Comparison of ENCODE assay signal across 8 cellular contexts in the genomic region with DNA sequence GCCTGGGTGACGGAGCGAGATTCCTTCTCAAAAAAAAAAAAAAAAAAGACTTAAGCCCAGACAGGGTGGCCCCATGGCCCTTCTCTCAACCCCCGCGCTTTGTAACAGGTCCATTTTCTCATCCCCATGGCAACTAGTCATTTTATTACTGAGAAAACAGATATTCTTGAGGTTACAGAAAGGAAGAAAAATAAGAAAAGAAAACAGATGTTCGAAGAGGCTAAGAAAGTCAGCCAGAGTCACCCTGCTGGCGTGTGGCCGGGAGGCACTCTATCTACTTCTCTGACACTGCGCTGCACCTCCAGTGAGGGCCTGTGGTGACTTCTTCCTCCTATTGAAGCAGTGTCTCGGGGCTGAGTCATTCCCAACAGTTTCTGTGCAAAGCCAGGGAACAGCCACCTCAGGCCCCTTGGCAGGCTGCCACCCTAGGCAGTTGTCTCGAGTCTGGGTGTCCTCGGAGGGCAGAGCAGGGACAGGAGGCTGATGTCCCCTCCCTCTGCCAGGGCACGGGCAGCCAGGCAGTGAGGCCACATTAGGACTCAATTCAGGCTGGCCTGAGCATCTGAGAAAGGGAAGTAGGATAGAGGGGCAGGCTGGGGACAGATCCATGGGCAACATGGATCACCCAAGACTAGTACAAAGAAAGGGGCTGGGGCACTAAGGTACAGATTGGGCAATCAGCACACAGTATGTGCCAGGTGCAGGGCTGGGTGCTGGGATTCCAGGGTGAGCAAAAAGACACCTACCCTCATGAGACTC. TPM values are rescaled to one million over a fixed set of nuclear protein-coding genes. Genes with fewer than 3 reads are reported as not detected.
A peak's percentile ranks its signal among the peaks of the same experiment; 100 is the strongest.
DNase-seq lines count a peak whose midpoint lies in the region; ATAC-seq, FAIRE-seq and TF ChIP-seq lines count a peak whose summit lies in the region.

No MANE protein-coding gene starts in this region.

- H3K9me3 ChIP-seq in OCI-LY3 (ENCODE audit: insufficient read depth, low read length) (no peaks in the 10 kb centered on the region), breast epithelium (no peaks in the 10 kb centered on the region)

- peak overlapping the region; percentile 4 for H3K27ac Mint-ChIP-seq in stimulated activated effector memory CD8-positive, alpha-beta T cell treated with anti-CD3 and anti-CD28 coated beads, Interleukin-12 subunit alpha, Interleukin-12 subunit beta, amount 100 ng/mL, for 72 hours

- peak overlapping the region; percentile 23; the same call in 1 of the 2 replicates for H2AFZ ChIP-seq in OCI-LY3 (ENCODE audit: low read depth, low read length)

- H3K4me3 Mint-ChIP-seq in stimulated activated effector memory CD8-positive, alpha-beta T cell treated with anti-CD3 and anti-CD28 coated beads, Interleukin-12 subunit alpha, Interleukin-12 subunit beta, amount 100 ng/mL, for 72 hours, result no peak overlapping the region

- H3K4me3 ChIP-seq in OCI-LY3 (ENCODE audit: low read length) (no peak overlapping the region), breast epithelium (no peak overlapping the region)

- no peak for TF ChIP-seq CTCF in OCI-LY3 (IDR thresholded peaks at IDR 0.05; ENCODE audit: low read depth, low read length)
- peak in 1 of 3 donors; percentile 55 for TF ChIP-seq CTCF in breast epithelium (IDR thresholded peaks at IDR 0.05)

- H3K4me1 ChIP-seq in OCI-LY3 (ENCODE audit: low read length) (peaks cover 29% of the 10 kb centered on the region), breast epithelium (no peaks in the 10 kb centered on the region)

- peak; percentile 93 for ATAC-seq in stimulated activated effector memory CD8-positive, alpha-beta T cell treated with anti-CD3 and anti-CD28 coated beads, Interleukin-12 subunit alpha, Interleukin-12 subunit beta, amount 100 ng/mL, for 72 hours
- no peak for ATAC-seq in HG03439 (IDR thresholded peaks at IDR 0.05; ENCODE audit: unreplicated experiment)
- ATAC-seq in GM19351 (IDR thresholded peaks at IDR 0.05; ENCODE audit: unreplicated experiment), result no peak

- DNase-seq in CD1c-positive myeloid dendritic cell (ENCODE audit: extremely low spot score), result peak; percentile 97
- peak; percentile 87 for DNase-seq in H54 (ENCODE audit: insufficient read length, low spot score)
- peak; percentile 97 for DNase-seq in breast epithelium (ENCODE audit: low spot score in 2 of 2)
- no peak for DNase-seq in stimulated activated effector memory CD8-positive, alpha-beta T cell treated with anti-CD3 and anti-CD28 coated beads, Interleukin-12 subunit alpha, Interleukin-12 subunit beta, amount 100 ng/mL, for 72 hours (ENCODE audit: low spot score in 2 of 2)

- H4K20me1 ChIP-seq in OCI-LY3 (ENCODE audit: insufficient read depth, low read length), result no peaks in the 10 kb centered on the region

- H3K4me1 Mint-ChIP-seq in stimulated activated effector memory CD8-positive, alpha-beta T cell treated with anti-CD3 and anti-CD28 coated beads, Interleukin-12 subunit alpha, Interleukin-12 subunit beta, amount 100 ng/mL, for 72 hours, result peaks cover 20% of the 10 kb centered on the region

- H3K9ac ChIP-seq in OCI-LY3 (ENCODE audit: low read length), result no peak overlapping the region

- H3K36me3 ChIP-seq in OCI-LY3 (replicated peaks; ENCODE audit: low read depth, low read length) (no peaks in the 10 kb centered on the region), breast epithelium (no peaks in the 10 kb centered on the region)

- peak; percentile 28; the same call in 1 of the 2 replicates for TF ChIP-seq POLR2A in H54 (IDR thresholded peaks at IDR 0.05; ENCODE audit: low read depth, low read length)
- no peak for TF ChIP-seq POLR2A in breast epithelium (IDR thresholded peaks at IDR 0.05)

- H3K36me3 Mint-ChIP-seq in stimulated activated effector memory CD8-positive, alpha-beta T cell treated with anti-CD3 and anti-CD28 coated beads, Interleukin-12 subunit alpha, Interleukin-12 subunit beta, amount 100 ng/mL, for 72 hours, result peaks cover 5% of the 10 kb centered on the region

- H3K27me3 ChIP-seq in OCI-LY3 (ENCODE audit: low read depth, low read length) (no peaks in the 10 kb centered on the region), breast epithelium (no peaks in the 10 kb centered on the region), layer of hippocampus (ENCODE audit: control insufficient read depth, insufficient read depth, low read length) (no peaks in the 10 kb centered on the region)

- FAIRE-seq in H54 (lab: Jason Lieb, UNC), result peak; percentile 69

- H3K9me3 Mint-ChIP-seq in stimulated activated effector memory CD8-positive, alpha-beta T cell treated with anti-CD3 and anti-CD28 coated beads, Interleukin-12 subunit alpha, Interleukin-12 subunit beta, amount 100 ng/mL, for 72 hours, result no peaks in the 10 kb centered on the region

- H3K27ac ChIP-seq in OCI-LY3 (ENCODE audit: low read length) (no peak overlapping the region), breast epithelium (peak overlapping the region; percentile 86 to 90), layer of hippocampus (ENCODE audit: low read depth, low read length) (peak overlapping the region; percentile 53)

- no peaks in the 10 kb centered on the region for H3K79me2 ChIP-seq in OCI-LY3 (ENCODE audit: low read length)

- intact Hi-C loops in breast epithelium (cut with DNase I; ENCODE audit: low total_unique reads), result loop anchor here (5.0 kb wide), 1 partner anchor 697 kb away; no protein-coding TSS in a partner anchor

- H3K4me2 ChIP-seq in OCI-LY3 (ENCODE audit: low read length), result peak overlapping the region; percentile 20; the same call in 1 of the 2 replicates

RNA-seq across cellular contexts. Expression of gene SYVN1, which starts 16.4 kb away (rescaled TPM):
- 10 to 100 TPM; 25.8 to 31.7 (median 27.2) TPM for total RNA-seq in breast epithelium

RNA-seq across cellular contexts. Expression of gene SPDYC, which starts 19.3 kb away (rescaled TPM):
- total RNA-seq in breast epithelium, result not detected

RNA-seq across cellular contexts. Expression of gene MRPL49, which starts 28.6 kb away (rescaled TPM):
- 10 to 100 TPM; 66.2 to 92.6 (median 72.8) TPM for total RNA-seq in breast epithelium

RNA-seq across cellular contexts. Expression of gene FAU, which starts 28.8 kb away (rescaled TPM):
- total RNA-seq in breast epithelium, result 1,000 to 10,000 TPM in 1 of 3 donors, 100 to 1,000 TPM in 2; 786 to 1,230 (median 855) TPM

RNA-seq across cellular contexts. Expression of gene CAPN1, which starts 31.0 kb away (rescaled TPM):
- 100 to 1,000 TPM; 112 to 167 (median 140) TPM for total RNA-seq in breast epithelium

Comparison
In these comparisons a context has a peak if more than half of its experiments do, and no peak if none do; other contexts are left out.
1. DNase-seq: peak in CD1c-positive myeloid dendritic cell (single experiment), H54 (single experiment) and breast epithelium (2 of 2); none in stimulated activated effector memory CD8-positive, alpha-beta T cell treated with anti-CD3 and anti-CD28 coated beads, Interleukin-12 subunit alpha, Interleukin-12 subunit beta, amount 100 ng/mL, for 72 hours (0 of 2).